In the genomic region with DNA sequence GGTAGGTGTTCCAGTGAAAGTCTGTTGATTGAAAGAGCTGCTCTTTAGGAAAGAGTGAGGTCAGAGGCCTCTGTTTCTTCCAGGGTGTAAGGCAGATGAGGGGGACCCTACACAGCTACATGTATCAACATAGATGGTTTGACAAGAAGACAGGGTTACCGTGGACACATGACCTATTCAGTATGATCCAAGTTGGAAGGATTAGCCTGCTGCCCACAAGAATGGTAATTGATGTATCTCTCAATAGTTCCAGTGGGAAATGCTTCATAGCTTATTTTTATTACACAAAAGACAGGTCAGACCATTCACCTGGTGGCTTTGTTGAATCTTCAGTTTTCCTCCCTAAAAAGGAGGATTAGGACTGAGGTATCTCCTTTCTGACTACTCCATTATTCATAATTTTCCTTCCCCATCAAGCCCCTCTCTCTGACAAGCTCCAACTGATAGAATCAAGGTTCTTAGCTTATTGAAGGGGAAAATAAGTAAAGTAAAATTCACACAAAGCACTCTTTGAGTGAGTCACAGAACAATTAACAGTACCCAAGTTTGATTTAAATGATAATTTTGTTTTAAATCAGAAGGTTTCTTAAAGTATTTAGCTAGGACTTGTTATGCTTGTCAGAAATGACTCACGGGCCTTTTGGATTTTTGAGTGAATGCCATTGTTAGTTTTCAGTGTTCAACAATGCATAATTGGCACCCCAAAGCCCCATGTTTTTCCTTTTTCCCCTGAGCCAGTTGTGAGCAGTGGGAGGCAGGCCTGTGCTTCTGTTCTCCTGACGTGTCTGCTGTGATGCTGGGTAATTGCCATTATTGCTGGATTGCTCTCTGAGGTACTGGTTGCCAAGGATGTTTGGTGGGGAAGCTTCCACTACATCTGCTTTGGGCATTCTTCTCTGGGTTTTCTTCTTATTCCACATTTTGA, we compare ENCODE assay signal across 15 cellular contexts.
DNase-seq lines count a peak whose midpoint lies in the region; ATAC-seq, FAIRE-seq and TF ChIP-seq lines count a peak whose summit lies in the region.
"Had no signal": no experiment of that assay in that cellular context is flagged by ENCODE, and none has a peak within 500 bp of the region (broad histone marks: within the 10 kb centered on the region; RNA-seq: fewer than 3 reads in every experiment).

No MANE protein-coding gene starts in this region.

- no peak for FAIRE-seq in H54 (lab: Jason Lieb, UNC)
- FAIRE-seq: frontal cortex had no signal

- TF ChIP-seq CTCF in AG04449 (IDR thresholded peaks at IDR 0.05; ENCODE audit: insufficient read depth, low read length, missing control alignments): peak; percentile 12
- TF ChIP-seq CTCF in dorsolateral prefrontal cortex (IDR thresholded peaks at IDR 0.05 in 54 of 56, conservative IDR thresholded peaks at IDR 0.05 in 2 of 56; ENCODE audit: low read depth in 1 of 56, partially characterized antibody in 56 of 56): no peak
- TF ChIP-seq CTCF in left ventricle myocardium inferior (IDR thresholded peaks at IDR 0.05; ENCODE audit: borderline replicate concordance): no peak

- POLR2A ChIA-PET in AG04449 (lab: Yijun Ruan, JAX): interaction anchor here (0.6 to 2.2 kb wide), 4 partner anchors 10 to 493 kb away, joined by 3 to 5 read pairs (median 4); no protein-coding TSS in a partner anchor

- H3K36me3 ChIP-seq in left ventricle myocardium inferior: no peaks in the 10 kb centered on the region
- H3K36me3 ChIP-seq: BLaER1 treated with 17β-estradiol and CSF1 and Interleukin-3, amounts not matched to agents 10 nM and 100 nM had no signal

- DNase-seq in AG04449 (ENCODE audit: low read depth, low spot score): peak; percentile 69
- peak; percentile 97 for DNase-seq in M059J (ENCODE audit: low read depth)
- DNase-seq in dorsolateral prefrontal cortex: peak in 6 of 10 donors; percentile 18 to 54 (median 44)
- DNase-seq in myocyte (ENCODE audit: low read depth): peak; percentile 56
- no peak for DNase-seq in activated CD4-positive, alpha-beta T cell treated with anti-CD3 and anti-CD28 coated beads, Interleukin-2, amount 50 U/mL, for 4 hours
- no peak for DNase-seq in left ventricle myocardium inferior
- DNase-seq in H54 (ENCODE audit: insufficient read length, low spot score): no peak
- DNase-seq: MV-4-11; stimulated activated CD4-positive, alpha-beta T cell treated with anti-CD3 and anti-CD28 coated beads, Interleukin-12 subunit alpha, Interleukin-12 subunit beta, amount 100 ng/mL, for 4 hours had no signal

- H3K27ac ChIP-seq in dorsolateral prefrontal cortex: peak overlapping the region in 12 of 59 donors; percentile 1 to 54 (median 16)
- no peak overlapping the region for H3K27ac ChIP-seq in left ventricle myocardium inferior (replicated peaks)
- H3K27ac ChIP-seq: BLaER1 treated with 17β-estradiol and CSF1 and Interleukin-3, amounts not matched to agents 10 nM and 100 nM had no signal

- H3K27me3 ChIP-seq in dorsolateral prefrontal cortex (no peaks in the 10 kb centered on the region), left ventricle myocardium inferior (ENCODE audit: low read depth) (no peaks in the 10 kb centered on the region)
- H3K27me3 ChIP-seq: BLaER1 treated with 17β-estradiol and CSF1 and Interleukin-3, amounts not matched to agents 10 nM and 100 nM had no signal

- no peak for TF ChIP-seq POLR2A in H54 (IDR thresholded peaks at IDR 0.05; ENCODE audit: low read depth, low read length)

- no peak overlapping the region for H3K4me3 ChIP-seq in AG04449 (ENCODE audit: low read depth, low read length)
- no peak overlapping the region for H3K4me3 ChIP-seq in dorsolateral prefrontal cortex
- H3K4me3 ChIP-seq in left ventricle myocardium inferior: no peak overlapping the region
- H3K4me3 ChIP-seq: BLaER1 treated with 17β-estradiol and CSF1 and Interleukin-3, amounts not matched to agents 10 nM and 100 nM; lung had no signal

- no peaks in the 10 kb centered on the region for H3K4me1 ChIP-seq in left ventricle myocardium inferior
- H3K4me1 ChIP-seq: BLaER1 treated with 17β-estradiol and CSF1 and Interleukin-3, amounts not matched to agents 10 nM and 100 nM had no signal

- intact Hi-C loops in dorsolateral prefrontal cortex (cut with DNase I): no loop called here
- intact Hi-C loops in left ventricle myocardium inferior (cut with micrococcal nuclease): no loop called here

- CTCF ChIA-PET in AG04449 (lab: Yijun Ruan, JAX): interaction anchor here (1.3 kb wide), 1 partner anchor 17 kb away, joined by 3 read pairs; no protein-coding TSS in a partner anchor

- ATAC-seq in GM21390 (IDR thresholded peaks at IDR 0.05; ENCODE audit: unreplicated experiment): no peak
- ATAC-seq: activated naive CD4-positive, alpha-beta T cell treated with anti-CD3 and anti-CD28 coated beads, Interleukin-2, amount 50 U/mL, for 72 hours; HCT116 had no signal

- no peaks in the 10 kb centered on the region for H3K9me3 ChIP-seq in left ventricle myocardium inferior (replicated peaks)
- H3K9me3 ChIP-seq: BLaER1 treated with 17β-estradiol and CSF1 and Interleukin-3, amounts not matched to agents 10 nM and 100 nM had no signal

Comparison
In these comparisons a context has a peak if more than half of its experiments do, and no peak if none do; other contexts are left out.
1. DNase-seq: peak in AG04449 (single experiment), M059J (single experiment), dorsolateral prefrontal cortex (6 of 10) and myocyte (single experiment); none in activated CD4-positive, alpha-beta T cell treated with anti-CD3 and anti-CD28 coated beads, Interleukin-2, amount 50 U/mL, for 4 hours (0 of 2), left ventricle myocardium inferior (single experiment) and H54 (single experiment).